Comparison of ENCODE assay signal across 10 cellular contexts in the genomic region with DNA sequence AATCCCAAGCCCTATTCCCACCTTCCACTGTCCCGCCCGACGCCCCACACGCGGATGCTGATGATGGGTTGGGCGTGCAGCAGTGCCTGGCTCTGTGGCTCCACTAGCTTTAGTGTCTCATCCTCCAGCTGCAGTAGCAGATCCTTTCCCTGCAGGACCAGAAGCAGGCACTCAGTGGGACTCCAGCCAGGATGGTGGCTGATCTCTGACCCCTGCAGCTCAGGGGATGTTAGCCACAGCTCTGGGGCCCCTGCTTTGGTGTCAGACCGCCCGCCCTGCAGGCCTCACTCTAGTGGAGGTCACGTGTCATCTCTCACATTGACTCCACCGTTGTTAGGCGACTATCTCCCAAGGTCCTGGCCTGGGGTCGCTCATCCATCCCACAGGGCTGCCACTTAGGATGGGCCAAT. TPM values are rescaled to one million over a fixed set of nuclear protein-coding genes. Genes with fewer than 3 reads are reported as not detected.
DNase-seq lines count a peak whose midpoint lies in the region; ATAC-seq lines count a peak whose summit lies in the region.
"Had no signal": no experiment of that assay in that cellular context is flagged by ENCODE, and none has a peak within 500 bp of the region (broad histone marks: within the 10 kb centered on the region; RNA-seq: fewer than 3 reads in every experiment).

No MANE protein-coding gene starts in this region.

- no peak overlapping the region for H2AFZ ChIP-seq in mesenchymal stem cell (ENCODE audit: low read depth, low read length)

- peaks cover 49 to 52% of the 10 kb centered on the region in 2 experiments for H3K36me3 ChIP-seq in mesenchymal stem cell (ENCODE audit: control insufficient read depth in 1 of 2, insufficient read depth in 2 of 2, low read depth in 1 of 2, low read length in 2 of 2)
- H3K36me3 ChIP-seq: colonic mucosa had no signal

- H3K9me3 ChIP-seq in mesenchymal stem cell (ENCODE audit: control insufficient read depth, low read length), result no peaks in the 10 kb centered on the region
- H3K9me3 ChIP-seq: colonic mucosa had no signal

- H2BK12ac ChIP-seq in mesenchymal stem cell (ENCODE audit: low read length in 2 of 2), result no peak overlapping the region

- no peak overlapping the region for H3K4ac ChIP-seq in mesenchymal stem cell (ENCODE audit: low read depth in 1 of 2, low read length in 2 of 2)

- no peak overlapping the region for H2BK15ac ChIP-seq in mesenchymal stem cell (ENCODE audit: low read depth, poor library complexity, severe bottlenecking)

- H3K4me3 ChIP-seq in Jurkat, Clone E6-1 (ENCODE audit: low read length), result peak overlapping the region; percentile 49
- H3K4me3 ChIP-seq in mesenchymal stem cell (ENCODE audit: insufficient read depth in 1 of 2, low read depth in 1 of 2, low read length in 2 of 2), result no peak overlapping the region
- H3K4me3 ChIP-seq: colonic mucosa had no signal

- peaks cover 31% of the 10 kb centered on the region for H3K4me1 ChIP-seq in mesenchymal stem cell (ENCODE audit: control insufficient read depth, insufficient read depth, low read depth, low read length)
- H3K4me1 ChIP-seq: colonic mucosa had no signal

- H3K14ac ChIP-seq in mesenchymal stem cell (ENCODE audit: low read length in 2 of 2), result peak overlapping the region in 1 of 2 experiments; percentile 28

- 80% methylated on average over 12 of the region's 12 CpGs for WGBS in mesenchymal stem cell

- H2AK5ac ChIP-seq in mesenchymal stem cell (ENCODE audit: low read length, severe bottlenecking), result peak overlapping the region; percentile 22

- H3K18ac ChIP-seq in mesenchymal stem cell (ENCODE audit: low read depth in 1 of 2, low read length in 2 of 2), result no peak overlapping the region

- H4K91ac ChIP-seq in mesenchymal stem cell (ENCODE audit: low read length), result no peak overlapping the region

- H3K4me2 ChIP-seq in mesenchymal stem cell (ENCODE audit: low read length, poor library complexity, severe bottlenecking), result no peak overlapping the region

- no peak overlapping the region for H2BK5ac ChIP-seq in mesenchymal stem cell (ENCODE audit: low read depth, low read length, poor library complexity, severe bottlenecking)

- H3K9ac ChIP-seq in mesenchymal stem cell (ENCODE audit: low read length), result no peak overlapping the region

- H3K79me1 ChIP-seq in mesenchymal stem cell (replicated peaks; ENCODE audit: low read length, poor library complexity, severe bottlenecking), result peaks cover 28% of the 10 kb centered on the region

- no peak overlapping the region for H4K8ac ChIP-seq in mesenchymal stem cell (ENCODE audit: low read length)

- no peak overlapping the region for H2BK120ac ChIP-seq in mesenchymal stem cell (ENCODE audit: low read depth, low read length)

- peak; percentile 56 for ATAC-seq in GM18517 (IDR thresholded peaks at IDR 0.05; ENCODE audit: unreplicated experiment)
- ATAC-seq in GM21576 (IDR thresholded peaks at IDR 0.05; ENCODE audit: unreplicated experiment), result peak; percentile 32
- no peak for ATAC-seq in GM18519 (IDR thresholded peaks at IDR 0.05; ENCODE audit: low FRiP score, unreplicated experiment)

- H3K23ac ChIP-seq in mesenchymal stem cell (ENCODE audit: low read length in 2 of 2), result no peak overlapping the region

- DNase-seq in Jurkat, Clone E6-1 (ENCODE audit: low read depth, low spot score), result peak; percentile 37
- DNase-seq in mesenchymal stem cell (no peak), hepatic stellate cell (ENCODE audit: low spot score) (no peak), superior temporal gyrus (ENCODE audit: extremely low spot score) (no peak), pons (ENCODE audit: low spot score) (no peak)
- DNase-seq: GF-D8 had no signal

- H3K27ac ChIP-seq in mesenchymal stem cell (ENCODE audit: low read length, poor library complexity, severe bottlenecking), result no peak overlapping the region
- H3K27ac ChIP-seq: colonic mucosa had no signal

- H3K27me3 ChIP-seq in mesenchymal stem cell (ENCODE audit: control insufficient read depth in 1 of 2, insufficient read depth in 1 of 2, low read length in 2 of 2), result no peaks in the 10 kb centered on the region
- H3K27me3 ChIP-seq: colonic mucosa had no signal

RNA-seq across cellular contexts. Expression of gene SMPD1, which starts 11.8 kb away (rescaled TPM):
- 6.5 TPM for polyA plus RNA-seq in Jurkat, Clone E6-1 (2012; ENCODE audit: insufficient read depth, insufficient read length)
- polyA plus RNA-seq in mesenchymal stem cell (2013, experiment 1 of 2), result 60.0 TPM
- 61.3 TPM for polyA plus RNA-seq in mesenchymal stem cell (2013, experiment 2 of 2)

RNA-seq across cellular contexts. Expression of gene APBB1, which starts 16.8 kb away (rescaled TPM):
- polyA plus RNA-seq in Jurkat, Clone E6-1 (2012; ENCODE audit: insufficient read depth, insufficient read length), result 4.0 TPM
- polyA plus RNA-seq in mesenchymal stem cell (2013, experiment 1 of 2), result 21.2 TPM
- 19.9 TPM for polyA plus RNA-seq in mesenchymal stem cell (2013, experiment 2 of 2)

RNA-seq across cellular contexts. Expression of gene HPX, which starts 38.7 kb away (rescaled TPM):
- 0.96 TPM for polyA plus RNA-seq in Jurkat, Clone E6-1 (2012; ENCODE audit: insufficient read depth, insufficient read length)
- 0.43 TPM for polyA plus RNA-seq in mesenchymal stem cell (2013, experiment 1 of 2)
- polyA plus RNA-seq in mesenchymal stem cell (2013, experiment 2 of 2), result 0.41 TPM
